2 cellular contexts compared by ENCODE assay signal in genomic region chr11:64759131-64759721, GRCh38.
A peak's percentile ranks its signal among the peaks of the same experiment; 100 is the strongest.
TF ChIP-seq lines count a peak whose summit lies in the region.

No MANE protein-coding gene starts in this region.

TF ChIP-seq in GM23338, 12 proteins besides CTCF, POLR2A, EP300 and RAD21:
- TF ChIP-seq EZH2 (IDR thresholded peaks at IDR 0.05; ENCODE audit: low read depth, unreplicated experiment), result no peak
- TF ChIP-seq, protein P1, sequence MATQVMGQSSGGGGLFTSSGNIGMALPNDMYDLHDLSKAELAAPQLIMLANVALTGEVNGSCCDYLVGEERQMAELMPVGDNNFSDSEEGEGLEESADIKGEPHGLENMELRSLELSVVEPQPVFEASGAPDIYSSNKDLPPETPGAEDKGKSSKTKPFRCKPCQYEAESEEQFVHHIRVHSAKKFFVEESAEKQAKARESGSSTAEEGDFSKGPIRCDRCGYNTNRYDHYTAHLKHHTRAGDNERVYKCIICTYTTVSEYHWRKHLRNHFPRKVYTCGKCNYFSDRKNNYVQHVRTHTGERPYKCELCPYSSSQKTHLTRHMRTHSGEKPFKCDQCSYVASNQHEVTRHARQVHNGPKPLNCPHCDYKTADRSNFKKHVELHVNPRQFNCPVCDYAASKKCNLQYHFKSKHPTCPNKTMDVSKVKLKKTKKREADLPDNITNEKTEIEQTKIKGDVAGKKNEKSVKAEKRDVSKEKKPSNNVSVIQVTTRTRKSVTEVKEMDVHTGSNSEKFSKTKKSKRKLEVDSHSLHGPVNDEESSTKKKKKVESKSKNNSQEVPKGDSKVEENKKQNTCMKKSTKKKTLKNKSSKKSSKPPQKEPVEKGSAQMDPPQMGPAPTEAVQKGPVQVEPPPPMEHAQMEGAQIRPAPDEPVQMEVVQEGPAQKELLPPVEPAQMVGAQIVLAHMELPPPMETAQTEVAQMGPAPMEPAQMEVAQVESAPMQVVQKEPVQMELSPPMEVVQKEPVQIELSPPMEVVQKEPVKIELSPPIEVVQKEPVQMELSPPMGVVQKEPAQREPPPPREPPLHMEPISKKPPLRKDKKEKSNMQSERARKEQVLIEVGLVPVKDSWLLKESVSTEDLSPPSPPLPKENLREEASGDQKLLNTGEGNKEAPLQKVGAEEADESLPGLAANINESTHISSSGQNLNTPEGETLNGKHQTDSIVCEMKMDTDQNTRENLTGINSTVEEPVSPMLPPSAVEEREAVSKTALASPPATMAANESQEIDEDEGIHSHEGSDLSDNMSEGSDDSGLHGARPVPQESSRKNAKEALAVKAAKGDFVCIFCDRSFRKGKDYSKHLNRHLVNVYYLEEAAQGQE (IDR thresholded peaks at IDR 0.05; ENCODE audit: unreplicated experiment), result no peak
- TF ChIP-seq ETS1 (IDR thresholded peaks at IDR 0.05), result no peak
- TF ChIP-seq EZH2phosphoT487 (IDR thresholded peaks at IDR 0.05; ENCODE audit: unreplicated experiment), result no peak
- no peak for TF ChIP-seq ZNF114 (CRISPR knock-in tag; IDR thresholded peaks at IDR 0.05)
- TF ChIP-seq POLR2AphosphoS5 (IDR thresholded peaks at IDR 0.05; ENCODE audit: low read depth), result no peak
- no peak for TF ChIP-seq NANOG (IDR thresholded peaks at IDR 0.05; ENCODE audit: borderline replicate concordance)
- TF ChIP-seq CREB1 (CRISPR knock-in tag; IDR thresholded peaks at IDR 0.05; ENCODE audit: low read depth), result no peak
- no peak for TF ChIP-seq JUNB (IDR thresholded peaks at IDR 0.05; ENCODE audit: unreplicated experiment)
- TF ChIP-seq, protein P2, sequence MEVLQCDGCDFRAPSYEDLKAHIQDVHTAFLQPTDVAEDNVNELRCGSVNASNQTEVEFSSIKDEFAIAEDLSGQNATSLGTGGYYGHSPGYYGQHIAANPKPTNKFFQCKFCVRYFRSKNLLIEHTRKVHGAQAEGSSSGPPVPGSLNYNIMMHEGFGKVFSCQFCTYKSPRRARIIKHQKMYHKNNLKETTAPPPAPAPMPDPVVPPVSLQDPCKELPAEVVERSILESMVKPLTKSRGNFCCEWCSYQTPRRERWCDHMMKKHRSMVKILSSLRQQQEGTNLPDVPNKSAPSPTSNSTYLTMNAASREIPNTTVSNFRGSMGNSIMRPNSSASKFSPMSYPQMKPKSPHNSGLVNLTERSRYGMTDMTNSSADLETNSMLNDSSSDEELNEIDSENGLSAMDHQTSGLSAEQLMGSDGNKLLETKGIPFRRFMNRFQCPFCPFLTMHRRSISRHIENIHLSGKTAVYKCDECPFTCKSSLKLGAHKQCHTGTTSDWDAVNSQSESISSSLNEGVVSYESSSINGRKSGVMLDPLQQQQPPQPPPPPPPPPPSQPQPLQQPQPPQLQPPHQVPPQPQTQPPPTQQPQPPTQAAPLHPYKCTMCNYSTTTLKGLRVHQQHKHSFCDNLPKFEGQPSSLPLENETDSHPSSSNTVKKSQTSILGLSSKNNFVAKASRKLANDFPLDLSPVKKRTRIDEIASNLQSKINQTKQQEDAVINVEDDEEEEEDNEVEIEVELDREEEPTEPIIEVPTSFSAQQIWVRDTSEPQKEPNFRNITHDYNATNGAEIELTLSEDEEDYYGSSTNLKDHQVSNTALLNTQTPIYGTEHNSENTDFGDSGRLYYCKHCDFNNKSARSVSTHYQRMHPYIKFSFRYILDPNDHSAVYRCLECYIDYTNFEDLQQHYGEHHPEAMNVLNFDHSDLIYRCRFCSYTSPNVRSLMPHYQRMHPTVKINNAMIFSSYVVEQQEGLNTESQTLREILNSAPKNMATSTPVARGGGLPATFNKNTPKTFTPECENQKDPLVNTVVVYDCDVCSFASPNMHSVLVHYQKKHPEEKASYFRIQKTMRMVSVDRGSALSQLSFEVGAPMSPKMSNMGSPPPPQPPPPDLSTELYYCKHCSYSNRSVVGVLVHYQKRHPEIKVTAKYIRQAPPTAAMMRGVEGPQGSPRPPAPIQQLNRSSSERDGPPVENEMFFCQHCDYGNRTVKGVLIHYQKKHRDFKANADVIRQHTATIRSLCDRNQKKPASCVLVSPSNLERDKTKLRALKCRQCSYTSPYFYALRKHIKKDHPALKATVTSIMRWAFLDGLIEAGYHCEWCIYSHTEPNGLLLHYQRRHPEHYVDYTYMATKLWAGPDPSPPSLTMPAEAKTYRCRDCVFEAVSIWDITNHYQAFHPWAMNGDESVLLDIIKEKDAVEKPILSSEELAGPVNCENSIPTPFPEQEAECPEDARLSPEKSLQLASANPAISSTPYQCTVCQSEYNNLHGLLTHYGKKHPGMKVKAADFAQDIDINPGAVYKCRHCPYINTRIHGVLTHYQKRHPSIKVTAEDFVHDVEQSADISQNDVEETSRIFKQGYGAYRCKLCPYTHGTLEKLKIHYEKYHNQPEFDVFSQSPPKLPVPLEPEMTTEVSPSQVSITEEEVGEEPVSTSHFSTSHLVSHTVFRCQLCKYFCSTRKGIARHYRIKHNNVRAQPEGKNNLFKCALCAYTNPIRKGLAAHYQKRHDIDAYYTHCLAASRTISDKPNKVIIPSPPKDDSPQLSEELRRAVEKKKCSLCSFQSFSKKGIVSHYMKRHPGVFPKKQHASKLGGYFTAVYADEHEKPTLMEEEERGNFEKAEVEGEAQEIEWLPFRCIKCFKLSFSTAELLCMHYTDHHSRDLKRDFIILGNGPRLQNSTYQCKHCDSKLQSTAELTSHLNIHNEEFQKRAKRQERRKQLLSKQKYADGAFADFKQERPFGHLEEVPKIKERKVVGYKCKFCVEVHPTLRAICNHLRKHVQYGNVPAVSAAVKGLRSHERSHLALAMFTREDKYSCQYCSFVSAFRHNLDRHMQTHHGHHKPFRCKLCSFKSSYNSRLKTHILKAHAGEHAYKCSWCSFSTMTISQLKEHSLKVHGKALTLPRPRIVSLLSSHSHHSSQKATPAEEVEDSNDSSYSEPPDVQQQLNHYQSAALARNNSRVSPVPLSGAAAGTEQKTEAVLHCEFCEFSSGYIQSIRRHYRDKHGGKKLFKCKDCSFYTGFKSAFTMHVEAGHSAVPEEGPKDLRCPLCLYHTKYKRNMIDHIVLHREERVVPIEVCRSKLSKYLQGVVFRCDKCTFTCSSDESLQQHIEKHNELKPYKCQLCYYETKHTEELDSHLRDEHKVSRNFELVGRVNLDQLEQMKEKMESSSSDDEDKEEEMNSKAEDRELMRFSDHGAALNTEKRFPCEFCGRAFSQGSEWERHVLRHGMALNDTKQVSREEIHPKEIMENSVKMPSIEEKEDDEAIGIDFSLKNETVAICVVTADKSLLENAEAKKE (CRISPR knock-in tag; IDR thresholded peaks at IDR 0.05), result no peak
- no peak for TF ChIP-seq ZNF331 (CRISPR knock-in tag; IDR thresholded peaks at IDR 0.05; ENCODE audit: low read depth)
- TF ChIP-seq STAT1 (IDR thresholded peaks at IDR 0.05; ENCODE audit: unreplicated experiment), result no peak

TF ChIP-seq in H1, 55 proteins besides CTCF, POLR2A, EP300 and RAD21:
- no peak for TF ChIP-seq BACH1 (IDR thresholded peaks at IDR 0.05; ENCODE audit: low read length)
- TF ChIP-seq RBBP5 (IDR thresholded peaks at IDR 0.05; ENCODE audit: borderline replicate concordance, low read depth, low read length), result 0 out of 2 replicates have a peak, but pooled peaks have one; percentile 10
